Comparison of ENCODE assay signal across 8 cellular contexts in genomic region chr11:64239662-64240466, GRCh38. TPM values are rescaled to one million over a fixed set of nuclear protein-coding genes. Genes with fewer than 3 reads are reported as not detected.
DNase-seq lines count a peak whose midpoint lies in the region; ATAC-seq and TF ChIP-seq lines count a peak whose summit lies in the region.

No MANE protein-coding gene starts in this region.

- H3K36me3 Mint-ChIP-seq in activated CD8-positive, alpha-beta memory T cell treated with anti-CD3 and anti-CD28 coated beads, Interleukin-2, amount 10 ng/mL, durations not matched to agents 7 days and 5 days, result peaks cover 3% of the 10 kb centered on the region
- H3K36me3 Mint-ChIP-seq in nephron progenitor cell (ENCODE audit: low read depth), result peaks cover 8% of the 10 kb centered on the region

- H3K4me3 ChIP-seq in coronary artery, result peak overlapping the region; percentile 96

- DNase-seq in activated CD8-positive, alpha-beta memory T cell treated with anti-CD3 and anti-CD28 coated beads, Interleukin-2, amount 10 ng/mL, durations not matched to agents 7 days and 5 days, result no peak
- DNase-seq in activated CD8-positive, alpha-beta memory T cell treated with anti-CD3 and anti-CD28 coated beads, Interleukin-2, amount 50 U/mL, for 4 hours, result no peak
- DNase-seq in NOMO-1 treated with DMSO at 0.1 percent for 48 hours (lab: John Stamatoyannopoulos, UW; ENCODE audit: unreplicated experiment) (peak; percentile 94), coronary artery (ENCODE audit: low spot score) (no peak), nephron progenitor cell (no peak), NCI-H446 treated with DMSO at 0.1 percent for 48 hours (lab: John Stamatoyannopoulos, UW) (no peak)
- no peak for DNase-seq in stimulated activated CD4-positive, alpha-beta T cell treated with anti-CD3 and anti-CD28 coated beads, Interleukin-1b, Interleukin-23, amount 100 ng/mL, for 48 hours

- ATAC-seq in activated CD8-positive, alpha-beta memory T cell treated with anti-CD3 and anti-CD28 coated beads, Interleukin-2, amount 10 ng/mL, durations not matched to agents 7 days and 5 days, result no peak
- no peak for ATAC-seq in GM19023 (IDR thresholded peaks at IDR 0.05; ENCODE audit: unreplicated experiment)

- no peaks in the 10 kb centered on the region for H3K9me3 Mint-ChIP-seq in activated CD8-positive, alpha-beta memory T cell treated with anti-CD3 and anti-CD28 coated beads, Interleukin-2, amount 10 ng/mL, durations not matched to agents 7 days and 5 days (ENCODE audit: low read depth)
- no peaks in the 10 kb centered on the region for H3K9me3 Mint-ChIP-seq in nephron progenitor cell

- TF ChIP-seq CTCF in coronary artery (IDR thresholded peaks at IDR 0.05) (no peak), nephron progenitor cell (IDR thresholded peaks at IDR 0.05) (no peak)

- H3K27ac Mint-ChIP-seq in activated CD8-positive, alpha-beta memory T cell treated with anti-CD3 and anti-CD28 coated beads, Interleukin-2, amount 10 ng/mL, durations not matched to agents 7 days and 5 days, result peak overlapping the region; percentile 95
- peak overlapping the region; percentile 97 for H3K27ac Mint-ChIP-seq in nephron progenitor cell

- CTCF ChIA-PET in activated CD8-positive, alpha-beta memory T cell treated with anti-CD3 and anti-CD28 coated beads, Interleukin-2, amount 10 ng/mL, durations not matched to agents 7 days and 5 days (lab: Charles Lee), result interaction anchor here (1.5 to 5.4 kb wide), 4 partner anchors 11 to 65 kb away, joined by 3 to 37 read pairs (median 12); partner anchors contain the start of genes ESRRA, FERMT3, NUDT22 and PLCB3

- H3K27ac ChIP-seq in coronary artery, result peak overlapping the region; percentile 100

- no peaks in the 10 kb centered on the region for H3K27me3 Mint-ChIP-seq in activated CD8-positive, alpha-beta memory T cell treated with anti-CD3 and anti-CD28 coated beads, Interleukin-2, amount 10 ng/mL, durations not matched to agents 7 days and 5 days
- H3K27me3 Mint-ChIP-seq in nephron progenitor cell (ENCODE audit: low read depth, poor library complexity), result no peaks in the 10 kb centered on the region

- H3K4me1 Mint-ChIP-seq in activated CD8-positive, alpha-beta memory T cell treated with anti-CD3 and anti-CD28 coated beads, Interleukin-2, amount 10 ng/mL, durations not matched to agents 7 days and 5 days, result peaks cover 50% of the 10 kb centered on the region
- peaks cover 36% of the 10 kb centered on the region for H3K4me1 Mint-ChIP-seq in nephron progenitor cell

- peak overlapping the region; percentile 83 for H3K4me3 Mint-ChIP-seq in activated CD8-positive, alpha-beta memory T cell treated with anti-CD3 and anti-CD28 coated beads, Interleukin-2, amount 10 ng/mL, durations not matched to agents 7 days and 5 days
- peak overlapping the region; percentile 87 for H3K4me3 Mint-ChIP-seq in nephron progenitor cell

RNA-seq across cellular contexts. Expression of gene FKBP2, which starts 1.0 kb away (rescaled TPM):
- total RNA-seq in activated CD8-positive, alpha-beta memory T cell treated with anti-CD3 and anti-CD28 coated beads, Interleukin-2, amount 10 ng/mL, durations not matched to agents 7 days and 5 days, result 10 to 100 TPM; 23.4 to 23.9 TPM

RNA-seq across cellular contexts. Expression of gene VEGFB, which starts 5.5 kb away (rescaled TPM):
- 10 to 100 TPM; 53.4 to 54.8 TPM for total RNA-seq in activated CD8-positive, alpha-beta memory T cell treated with anti-CD3 and anti-CD28 coated beads, Interleukin-2, amount 10 ng/mL, durations not matched to agents 7 days and 5 days

RNA-seq across cellular contexts. Expression of gene PPP1R14B, which starts 6.9 kb away (rescaled TPM):
- 100 to 1,000 TPM; 142 to 177 TPM for total RNA-seq in activated CD8-positive, alpha-beta memory T cell treated with anti-CD3 and anti-CD28 coated beads, Interleukin-2, amount 10 ng/mL, durations not matched to agents 7 days and 5 days

RNA-seq across cellular contexts. Expression of gene DNAJC4, which starts 9.5 kb away (rescaled TPM):
- total RNA-seq in activated CD8-positive, alpha-beta memory T cell treated with anti-CD3 and anti-CD28 coated beads, Interleukin-2, amount 10 ng/mL, durations not matched to agents 7 days and 5 days, result 10 to 100 TPM; 29.7 to 37.0 TPM

RNA-seq across cellular contexts. Expression of gene PLCB3, which starts 11.5 kb away (rescaled TPM):
- total RNA-seq in activated CD8-positive, alpha-beta memory T cell treated with anti-CD3 and anti-CD28 coated beads, Interleukin-2, amount 10 ng/mL, durations not matched to agents 7 days and 5 days, result 10 to 100 TPM; 18.1 to 20.4 TPM
